Comparison of ENCODE assay signal across 17 cellular contexts in the genomic region with DNA sequence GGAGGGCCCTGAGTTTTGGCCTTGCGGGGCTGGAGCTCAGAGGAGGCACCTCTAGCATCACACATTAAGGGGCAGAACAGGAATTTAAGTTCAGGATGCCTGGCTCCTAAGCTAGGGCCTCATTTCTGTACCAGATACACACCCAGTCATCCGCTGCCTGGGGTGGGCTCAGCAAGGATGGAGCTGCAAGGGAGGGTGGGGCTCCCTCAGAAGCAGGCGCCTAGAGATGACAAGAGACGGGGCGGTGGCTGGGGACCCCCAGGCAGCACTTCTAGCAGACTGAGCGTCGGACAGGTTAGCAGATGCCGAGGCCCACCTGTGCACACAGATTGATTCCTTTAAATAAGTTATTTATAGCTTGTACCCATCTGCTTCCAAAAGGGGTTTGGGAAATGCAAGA. TPM values are rescaled to one million over a fixed set of nuclear protein-coding genes. Genes with fewer than 3 reads are reported as not detected.
"Had no signal": no experiment of that assay in that cellular context is flagged by ENCODE, and none has a peak within 500 bp of the region (broad histone marks: within the 10 kb centered on the region; RNA-seq: fewer than 3 reads in every experiment).

No MANE protein-coding gene starts in this region.

- H3K4me3 ChIP-seq: body of pancreas, gastroesophageal sphincter, ovary, SJSA1, smooth muscle cell, suprapubic skin, upper lobe of left lung had no signal

- H3K27me3 ChIP-seq: body of pancreas, ovary, upper lobe of left lung had no signal

- H3K27ac Mint-ChIP-seq: dendritic cell treated with granulocyte-macrophage colony-stimulating factor and Interleukin-4, amounts not matched to agents 40 ng/mL and 50 ng/mL, for 4 days; stimulated activated naive B cell treated with anti-CD40 and anti-IgM and Interleukin-4, amounts not matched to agents 10 μg/mL and 1 μg/mL and 100 μg/mL, for 72 hours had no signal

- H3K4me3 Mint-ChIP-seq: dendritic cell treated with granulocyte-macrophage colony-stimulating factor and Interleukin-4, amounts not matched to agents 40 ng/mL and 50 ng/mL, for 4 days; effector memory CD8-positive, alpha-beta T cell; stimulated activated naive B cell treated with anti-CD40 and anti-IgM and Interleukin-4, amounts not matched to agents 10 μg/mL and 1 μg/mL and 100 μg/mL, for 72 hours had no signal

- H3K27ac ChIP-seq: body of pancreas, epithelial cell of prostate, gastroesophageal sphincter, ovary, SJSA1, suprapubic skin, upper lobe of left lung, VCaP had no signal

- H3K4me1 ChIP-seq: body of pancreas, gastroesophageal sphincter, SJSA1, suprapubic skin, upper lobe of left lung had no signal

- H3K9me3 ChIP-seq: body of pancreas had no signal

- H3K27me3 Mint-ChIP-seq: effector memory CD8-positive, alpha-beta T cell had no signal

- DNase-seq: activated CD4-positive, alpha-beta T cell treated with anti-CD3 and anti-CD28 coated beads for 48 hours; activated gamma-delta T cell; body of pancreas; effector memory CD8-positive, alpha-beta T cell; left ventricle myocardium superior; mesenchymal stem cell; stimulated activated naive B cell treated with anti-CD40 and anti-IgM and Interleukin-4, amounts not matched to agents 10 μg/mL and 1 μg/mL and 100 μg/mL, for 72 hours; T1000 had no signal

- ATAC-seq: body of pancreas; effector memory CD8-positive, alpha-beta T cell; gastroesophageal sphincter; left ventricle myocardium superior; stimulated activated naive B cell treated with anti-CD40 and anti-IgM and Interleukin-4, amounts not matched to agents 10 μg/mL and 1 μg/mL and 100 μg/mL, for 72 hours had no signal

- H3K36me3 ChIP-seq: gastroesophageal sphincter, ovary, SJSA1, suprapubic skin, upper lobe of left lung had no signal

RNA-seq across cellular contexts. Expression of gene CBFA2T3, which starts 47.5 kb away (rescaled TPM):
- total RNA-seq: SJSA1, smooth muscle cell had no signal
